19 cellular contexts compared by ENCODE assay signal in genomic region chr5:8826491-8826890, GRCh38.
"Had no signal": no experiment of that assay in that cellular context is flagged by ENCODE, and none has a peak within 500 bp of the region (broad histone marks: within the 10 kb centered on the region; RNA-seq: fewer than 3 reads in every experiment).

No MANE protein-coding gene starts in this region.

- H3K9me3 Mint-ChIP-seq: activated naive CD8-positive, alpha-beta T cell treated with anti-CD3 and anti-CD28 coated beads for 36 hours; activated T-helper 1 cell treated with anti-CD3 and anti-CD28 coated beads, Interleukin-12 subunit alpha, Interleukin-12 subunit beta, Interleukin-2, Interleukin-4 antibody, amounts not matched to agents 30 ng/mL and 10 ng/mL and 1 ng/mL, durations not matched to agents 14 hours and 24 hours and 36 hours; dendritic cell treated with granulocyte-macrophage colony-stimulating factor and Interleukin-4, amounts not matched to agents 40 ng/mL and 50 ng/mL, for 4 days had no signal

- H3K4me3 Mint-ChIP-seq: activated naive CD8-positive, alpha-beta T cell treated with anti-CD3 and anti-CD28 coated beads for 36 hours; activated T-helper 1 cell treated with anti-CD3 and anti-CD28 coated beads, Interleukin-12 subunit alpha, Interleukin-12 subunit beta, Interleukin-2, Interleukin-4 antibody, amounts not matched to agents 30 ng/mL and 10 ng/mL and 1 ng/mL, durations not matched to agents 14 hours and 24 hours and 36 hours; brain; dendritic cell treated with granulocyte-macrophage colony-stimulating factor and Interleukin-4, amounts not matched to agents 40 ng/mL and 50 ng/mL, for 4 days; effector memory CD8-positive, alpha-beta T cell; stimulated activated naive CD8-positive, alpha-beta T cell treated with anti-CD3 and anti-CD28 coated beads, Interleukin-15, Interleukin-2, amounts not matched to agents 100 ng/mL and 50 ng/mL, for 24 hours; T-helper 2 cell treated with Interferon-gamma antibody and Interleukin-4, amounts not matched to agents 5 μg/mL and 100 μg/mL, for 36 hours had no signal

- H3K27me3 Mint-ChIP-seq: activated naive CD8-positive, alpha-beta T cell treated with anti-CD3 and anti-CD28 coated beads for 36 hours; brain; dendritic cell treated with granulocyte-macrophage colony-stimulating factor and Interleukin-4, amounts not matched to agents 40 ng/mL and 50 ng/mL, for 4 days; effector memory CD8-positive, alpha-beta T cell; stimulated activated naive CD8-positive, alpha-beta T cell treated with anti-CD3 and anti-CD28 coated beads, Interleukin-15, Interleukin-2, amounts not matched to agents 100 ng/mL and 50 ng/mL, for 24 hours had no signal

- H3K27ac ChIP-seq: gastroesophageal sphincter, right atrium auricular region, skin epidermis, suprapubic skin, upper lobe of right lung had no signal

- H3K27ac Mint-ChIP-seq: activated naive CD8-positive, alpha-beta T cell treated with anti-CD3 and anti-CD28 coated beads for 36 hours; activated T-helper 1 cell treated with anti-CD3 and anti-CD28 coated beads, Interleukin-12 subunit alpha, Interleukin-12 subunit beta, Interleukin-2, Interleukin-4 antibody, amounts not matched to agents 30 ng/mL and 10 ng/mL and 1 ng/mL, durations not matched to agents 14 hours and 24 hours and 36 hours; dendritic cell treated with granulocyte-macrophage colony-stimulating factor and Interleukin-4, amounts not matched to agents 40 ng/mL and 50 ng/mL, for 4 days; effector memory CD8-positive, alpha-beta T cell; stimulated activated naive CD8-positive, alpha-beta T cell treated with anti-CD3 and anti-CD28 coated beads, Interleukin-15, Interleukin-2, amounts not matched to agents 100 ng/mL and 50 ng/mL, for 24 hours; T-helper 2 cell treated with Interferon-gamma antibody and Interleukin-4, amounts not matched to agents 5 μg/mL and 100 μg/mL, for 36 hours had no signal

- DNase-seq: activated CD4-positive, alpha-beta T cell treated with anti-CD3 and anti-CD28 coated beads, Interleukin-2, amount 50 U/mL, for 1 hour; activated naive CD8-positive, alpha-beta T cell treated with anti-CD3 and anti-CD28 coated beads for 36 hours; amygdala; cerebellar nuclear complex; effector memory CD8-positive, alpha-beta T cell; erythroblast; stimulated activated CD4-positive, alpha-beta T cell treated with anti-CD3 and anti-CD28 coated beads, Interleukin-4, amount 100 ng/mL, for 24 hours; upper lobe of right lung had no signal

- FAIRE-seq: islet of Langerhans had no signal

- H3K36me3 Mint-ChIP-seq: activated naive CD8-positive, alpha-beta T cell treated with anti-CD3 and anti-CD28 coated beads for 36 hours had no signal

- H3K4me1 ChIP-seq: suprapubic skin had no signal

- H3K36me3 ChIP-seq: gastroesophageal sphincter, right atrium auricular region, suprapubic skin, upper lobe of right lung had no signal

- H3K4me3 ChIP-seq: gastroesophageal sphincter, lung, right atrium auricular region, skin epidermis, suprapubic skin, upper lobe of right lung had no signal

- H3K4me1 Mint-ChIP-seq: activated naive CD8-positive, alpha-beta T cell treated with anti-CD3 and anti-CD28 coated beads for 36 hours had no signal

- H3K27me3 ChIP-seq: gastroesophageal sphincter, right atrium auricular region, suprapubic skin, upper lobe of right lung had no signal

- H3K9me3 ChIP-seq: gastroesophageal sphincter, right atrium auricular region, suprapubic skin, upper lobe of right lung had no signal
